In genomic region chr22:29836791-29837370, GRCh38 we compare ENCODE assay signal across 8 cellular contexts. TPM values are rescaled to one million over a fixed set of nuclear protein-coding genes. Genes with fewer than 3 reads are reported as not detected.
DNase-seq lines count a peak whose midpoint lies in the region; ATAC-seq and TF ChIP-seq lines count a peak whose summit lies in the region.
"Not testable (repeated sequence)": the region's sequence is repeated elsewhere in the genome, so short reads cannot be mapped to it uniquely, and the experiment has no call there.

No MANE protein-coding gene starts in this region.

- DNase-seq in Calu3; LNCaP clone FGC (ENCODE audit: low read depth); activated naive CD8-positive, alpha-beta T cell treated with anti-CD3 and anti-CD28 coated beads, Interleukin-2, amount 50 U/mL, for 24 hours; endothelial cell (ENCODE audit: low spot score); lower lobe of right lung; psoas muscle: not testable (repeated sequence)
- DNase-seq in upper lobe of left lung: peak in 1 of 2 donors; percentile 31

- not testable (repeated sequence) for H3K27me3 ChIP-seq in lower lobe of right lung (ENCODE audit: low read depth); psoas muscle (ENCODE audit: insufficient read depth in 3 of 3, low read length in 2 of 3); upper lobe of left lung

- H3K4me1 ChIP-seq in lower lobe of right lung (peaks cover 20% of the 10 kb centered on the region), psoas muscle (peaks cover 29% of the 10 kb centered on the region), upper lobe of left lung (peaks cover 8 to 27% (median 18%) of the 10 kb centered on the region in 4 donors)

- intact Hi-C loops in Calu3 (cut with micrococcal nuclease; ENCODE audit: unreplicated experiment); lower lobe of right lung (cut with DNase I): not testable (repeated sequence)
- intact Hi-C loops in psoas muscle (cut with DNase I): loop anchor here in 1 of 2 donors (10.0 kb wide), 2 partner anchors 62 to 168 kb away; no protein-coding TSS in a partner anchor

- H3K4me1 Mint-ChIP-seq in Calu3 (ENCODE audit: low read depth, unreplicated experiment) (peaks cover 22% of the 10 kb centered on the region), endothelial cell (ENCODE audit: unreplicated experiment) (peaks cover 45% of the 10 kb centered on the region)
- H3K4me1 Mint-ChIP-seq in activated naive CD8-positive, alpha-beta T cell treated with anti-CD3 and anti-CD28 coated beads, Interleukin-2, amount 50 U/mL, for 24 hours: peaks cover 31% of the 10 kb centered on the region

- CTCF ChIA-PET in Calu3 (lab: Charles Lee): interaction anchor here (0.9 to 1.7 kb wide), 3 partner anchors 8 to 168 kb away, joined by 3 to 5 read pairs (median 3); partner anchors contain the start of gene MTMR3

- WGBS in psoas muscle, 3 donors: 83 to 86% (median 85%) methylated on average over 18 of the region's 18 CpGs
- WGBS in upper lobe of left lung, 2 donors: 94 to 95% methylated on average over 17 to 18 of the region's 18 CpGs

- H3K36me3 Mint-ChIP-seq in Calu3 (ENCODE audit: insufficient read depth, unreplicated experiment): peaks cover 40% of the 10 kb centered on the region
- peaks cover 20% of the 10 kb centered on the region for H3K36me3 Mint-ChIP-seq in activated naive CD8-positive, alpha-beta T cell treated with anti-CD3 and anti-CD28 coated beads, Interleukin-2, amount 50 U/mL, for 24 hours (ENCODE audit: low read depth)
- H3K36me3 Mint-ChIP-seq in endothelial cell (ENCODE audit: low read depth, unreplicated experiment): not testable (repeated sequence)

- not testable (repeated sequence) for H3K9me3 Mint-ChIP-seq in Calu3 (ENCODE audit: low read depth, unreplicated experiment); activated naive CD8-positive, alpha-beta T cell treated with anti-CD3 and anti-CD28 coated beads, Interleukin-2, amount 50 U/mL, for 24 hours; endothelial cell (ENCODE audit: unreplicated experiment)

- H3K36me3 ChIP-seq in lower lobe of right lung (peaks cover 25% of the 10 kb centered on the region), psoas muscle (ENCODE audit: insufficient read depth in 1 of 2, low read depth in 1 of 2) (peaks cover 4 to 35% of the 10 kb centered on the region in 2 donors), upper lobe of left lung (peaks cover 6 to 25% (median 16%) of the 10 kb centered on the region in 4 donors)

- H3K27ac ChIP-seq in lower lobe of right lung, upper lobe of left lung: not testable (repeated sequence)
- peak overlapping the region; percentile 94 for H3K27ac ChIP-seq in psoas muscle

- not testable (repeated sequence) for TF ChIP-seq CTCF in Calu3 (IDR thresholded peaks at IDR 0.05; ENCODE audit: unreplicated experiment); LNCaP clone FGC (IDR thresholded peaks at IDR 0.05; ENCODE audit: control insufficient read depth, extremely low read depth, insufficient read depth); WI38 (IDR thresholded peaks at IDR 0.05; ENCODE audit: low read depth, low read length); endothelial cell (IDR thresholded peaks at IDR 0.05; ENCODE audit: unreplicated experiment); lower lobe of right lung (IDR thresholded peaks at IDR 0.05); psoas muscle (IDR thresholded peaks at IDR 0.05); upper lobe of left lung (IDR thresholded peaks at IDR 0.05)

- not testable (repeated sequence) for H3K27ac Mint-ChIP-seq in Calu3 (ENCODE audit: unreplicated experiment); endothelial cell (ENCODE audit: unreplicated experiment)
- H3K27ac Mint-ChIP-seq in activated naive CD8-positive, alpha-beta T cell treated with anti-CD3 and anti-CD28 coated beads, Interleukin-2, amount 50 U/mL, for 24 hours: peak overlapping the region; percentile 56

- BruUV-seq in Calu3 (replicated peaks; lab: Mats Ljungman, UMichigan): not testable (repeated sequence)

- not testable (repeated sequence) for ATAC-seq in activated naive CD8-positive, alpha-beta T cell treated with anti-CD3 and anti-CD28 coated beads, Interleukin-2, amount 50 U/mL, for 24 hours; lower lobe of right lung; psoas muscle; upper lobe of left lung (ENCODE audit: low FRiP score in 2 of 2)

- TF ChIP-seq POLR2A in upper lobe of left lung (IDR thresholded peaks at IDR 0.05): not testable (repeated sequence)

- H3K4me3 Mint-ChIP-seq in Calu3 (ENCODE audit: low read depth, unreplicated experiment): peak overlapping the region; percentile 81
- H3K4me3 Mint-ChIP-seq in activated naive CD8-positive, alpha-beta T cell treated with anti-CD3 and anti-CD28 coated beads, Interleukin-2, amount 50 U/mL, for 24 hours: peak overlapping the region; percentile 97
- H3K4me3 Mint-ChIP-seq in endothelial cell (ENCODE audit: unreplicated experiment): peak overlapping the region; percentile 95

- not testable (repeated sequence) for H3K9me3 ChIP-seq in lower lobe of right lung, psoas muscle, upper lobe of left lung

- H3K4me3 ChIP-seq in LNCaP clone FGC (ENCODE audit: low read depth, low read length) (peak overlapping the region; percentile 98), WI38 (ENCODE audit: low read depth, low read length) (peak overlapping the region; percentile 97), lower lobe of right lung (peak overlapping the region; percentile 93), psoas muscle (peak overlapping the region; percentile 97), upper lobe of left lung (peak overlapping the region in 3 of 4 donors; percentile 88 to 98 (median 95))

- not testable (repeated sequence) for TF ChIP-seq EP300 in upper lobe of left lung (IDR thresholded peaks at IDR 0.05)

- not testable (repeated sequence) for H3K27me3 Mint-ChIP-seq in Calu3 (ENCODE audit: unreplicated experiment); activated naive CD8-positive, alpha-beta T cell treated with anti-CD3 and anti-CD28 coated beads, Interleukin-2, amount 50 U/mL, for 24 hours; endothelial cell (ENCODE audit: unreplicated experiment)

RNA-seq across cellular contexts. Expression of gene ASCC2, which starts 1.2 kb away (rescaled TPM):
- total RNA-seq in Calu3 (2022) (62.6 and 73.4 TPM in 2 replicates), endothelial cell (ENCODE audit: unreplicated experiment) (85.5 TPM), lower lobe of right lung (65.4 TPM), psoas muscle (10 to 100 TPM; 47.1 to 58.6 (median 54.6) TPM), upper lobe of left lung (100 to 1,000 TPM in 1 of 6 donors, 10 to 100 TPM in 5; 42.3 to 129 (median 64.3) TPM)
- polyA plus RNA-seq in psoas muscle: 10 to 100 TPM; 45.7 to 46.7 (median 45.7) TPM

RNA-seq across cellular contexts. Expression of gene MTMR3, which starts 46.1 kb away (rescaled TPM):
- total RNA-seq in Calu3 (2022) (34.5 and 40.1 TPM in 2 replicates), endothelial cell (ENCODE audit: unreplicated experiment) (39.1 TPM), lower lobe of right lung (58.9 TPM), psoas muscle (10 to 100 TPM; 31.8 to 37.9 (median 33.8) TPM), upper lobe of left lung (100 to 1,000 TPM in 2 of 6 donors, 10 to 100 TPM in 4; 50.3 to 117 (median 70.9) TPM)
- 10 to 100 TPM in 2 of 3 donors, 1 to 10 TPM in 1; 7.8 to 21.3 (median 11.6) TPM for polyA plus RNA-seq in psoas muscle
